In the genomic region with DNA sequence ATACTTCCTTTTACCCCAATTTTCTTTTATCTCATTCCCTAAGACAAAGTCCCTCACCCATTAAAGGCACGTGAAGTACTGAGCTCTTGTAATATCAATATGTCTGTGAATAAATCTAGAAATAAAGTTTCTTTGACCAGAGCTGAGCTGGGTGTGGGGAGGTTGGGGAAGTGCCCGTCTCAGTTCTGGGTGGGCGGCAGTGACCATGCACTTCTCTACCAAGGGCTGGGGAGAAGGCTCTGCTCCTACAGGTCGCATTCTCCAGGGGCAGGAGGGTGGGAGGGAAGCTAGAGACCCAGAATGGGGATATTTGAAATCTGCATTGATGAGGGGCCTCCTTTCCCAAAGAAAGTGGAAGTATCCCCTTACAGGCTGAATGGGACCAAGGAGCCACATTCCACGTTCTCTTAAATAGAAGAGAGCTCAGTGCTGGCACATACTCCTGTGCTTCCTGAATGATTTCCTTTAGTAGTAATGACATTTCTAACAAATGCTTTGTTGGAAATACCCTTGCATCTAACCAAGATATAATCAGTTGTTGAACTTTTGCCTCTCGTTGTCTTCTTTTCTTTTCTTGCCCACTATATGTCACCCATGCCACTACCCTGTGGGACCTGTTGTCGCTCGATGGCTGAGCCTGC, we compare ENCODE assay signal across 1 cellular context.
TF ChIP-seq lines count a peak whose summit lies in the region.

No MANE protein-coding gene starts in this region.

TF ChIP-seq in GM23338, 12 proteins besides CTCF, POLR2A, EP300 and RAD21 (continued from another document):
- TF ChIP-seq JUNB (IDR thresholded peaks at IDR 0.05; ENCODE audit: unreplicated experiment), result no peak
- TF ChIP-seq CREB1 (CRISPR knock-in tag; IDR thresholded peaks at IDR 0.05; ENCODE audit: low read depth), result no peak
- no peak for TF ChIP-seq STAT1 (IDR thresholded peaks at IDR 0.05; ENCODE audit: unreplicated experiment)
- no peak for TF ChIP-seq NANOG (IDR thresholded peaks at IDR 0.05; ENCODE audit: borderline replicate concordance)
